ENCODE assay signal across 34 cellular contexts in genomic region chr13:47289578-47289977, GRCh38.
DNase-seq lines count a peak whose midpoint lies in the region; ATAC-seq, FAIRE-seq and TF ChIP-seq lines count a peak whose summit lies in the region.
"Had no signal": no experiment of that assay in that cellular context is flagged by ENCODE, and none has a peak within 500 bp of the region (broad histone marks: within the 10 kb centered on the region; RNA-seq: fewer than 3 reads in every experiment).

No MANE protein-coding gene starts in this region.

- FAIRE-seq in K562 (lab: Jason Lieb, UNC) = no peak
- FAIRE-seq: A204.1, G401.6, TTC549 had no signal

- TF ChIP-seq EP300 in K562 (IDR thresholded peaks at IDR 0.05; ENCODE audit: low read length) = no peak

- H2AFZ ChIP-seq in K562 (ENCODE audit: low read depth, low read length) = no peak overlapping the region
- H2AFZ ChIP-seq in mesenchymal stem cell (ENCODE audit: low read depth, low read length) = no peak overlapping the region

- H3K14ac ChIP-seq in mesenchymal stem cell (ENCODE audit: low read length in 2 of 2) = no peak overlapping the region

- no peak overlapping the region for H3K9ac ChIP-seq in K562 (ENCODE audit: insufficient read depth in 1 of 2, low read depth in 2 of 2, low read length in 2 of 2)
- no peak overlapping the region for H3K9ac ChIP-seq in mesenchymal stem cell (ENCODE audit: low read length)

- no peaks in the 10 kb centered on the region for H3K79me1 ChIP-seq in mesenchymal stem cell (replicated peaks; ENCODE audit: low read length, poor library complexity, severe bottlenecking)

- no peaks in the 10 kb centered on the region for H4K20me1 ChIP-seq in K562 (replicated peaks; ENCODE audit: control insufficient read depth, insufficient read depth, low read length)

- H2BK5ac ChIP-seq in mesenchymal stem cell (ENCODE audit: low read depth, low read length, poor library complexity, severe bottlenecking) = no peak overlapping the region

- 0% methylated on average over 1 of the region's 1 CpG for WGBS in K562 (ENCODE audit: insufficient coverage, low coverage, missing lambda C conversion rate)
- WGBS in mesenchymal stem cell = 100% methylated on average over 1 of the region's 1 CpG

- no peak overlapping the region for H3K4me3 Mint-ChIP-seq in Calu3 (ENCODE audit: low read depth, unreplicated experiment)
- H3K4me3 Mint-ChIP-seq: activated CD8-positive, alpha-beta memory T cell treated with anti-CD3 and anti-CD28 coated beads, Interleukin-2, amount 10 ng/mL, durations not matched to agents 7 days and 5 days; activated naive CD8-positive, alpha-beta T cell treated with anti-CD3 and anti-CD28 coated beads, Interleukin-2, amount 50 U/mL, for 24 hours; CD4-positive, alpha-beta T cell; effector memory CD8-positive, alpha-beta T cell; IgD-negative memory B cell; natural killer cell; stimulated activated naive CD8-positive, alpha-beta T cell treated with anti-CD3 and anti-CD28 coated beads, Interleukin-15, amount 100 ng/mL, for 72 hours; T-helper 1 cell treated with Interleukin-12 subunit alpha and Interleukin-12 subunit beta and Interleukin-4 antibody, amounts not matched to agents 30 μg/mL and 1 μg/mL, for 36 hours had no signal

- intact Hi-C loops in Calu3 (cut with micrococcal nuclease; ENCODE audit: unreplicated experiment) = no loop called here
- intact Hi-C loops in K562 (cut with micrococcal nuclease) = no loop called here

- H4K91ac ChIP-seq in mesenchymal stem cell (ENCODE audit: low read length) = no peak overlapping the region

- H3K27me3 ChIP-seq in K562 (ENCODE audit: control insufficient read depth in 2 of 2, insufficient read depth in 2 of 2, low read length in 2 of 2) (no peaks in the 10 kb centered on the region), mesenchymal stem cell (ENCODE audit: control insufficient read depth in 1 of 2, insufficient read depth in 1 of 2, low read length in 2 of 2) (no peaks in the 10 kb centered on the region)
- H3K27me3 ChIP-seq: right atrium auricular region, spleen, uterus had no signal

- H3K79me2 ChIP-seq in K562 (ENCODE audit: control insufficient read depth, insufficient read depth, low read length) = no peaks in the 10 kb centered on the region

- H2AK5ac ChIP-seq in mesenchymal stem cell (ENCODE audit: low read length, severe bottlenecking) = peak overlapping the region; percentile 37

- TF ChIP-seq RAD21 in K562 (CRISPR knock-in tag; conservative IDR thresholded peaks at IDR 0.05 in 1 of 2, IDR thresholded peaks at IDR 0.05 in 1 of 2) = no peak

- no peaks in the 10 kb centered on the region for H3K9me1 ChIP-seq in K562 (ENCODE audit: control insufficient read depth, insufficient read depth, low read length)

- TF ChIP-seq POLR2A in K562 (conservative IDR thresholded peaks at IDR 0.05) = no peak

- H3K4me1 Mint-ChIP-seq in Calu3 (ENCODE audit: low read depth, unreplicated experiment) = peaks cover 39% of the 10 kb centered on the region
- H3K4me1 Mint-ChIP-seq: activated CD8-positive, alpha-beta memory T cell treated with anti-CD3 and anti-CD28 coated beads, Interleukin-2, amount 10 ng/mL, durations not matched to agents 7 days and 5 days; activated naive CD8-positive, alpha-beta T cell treated with anti-CD3 and anti-CD28 coated beads, Interleukin-2, amount 50 U/mL, for 24 hours; IgD-negative memory B cell; natural killer cell; stimulated activated naive CD8-positive, alpha-beta T cell treated with anti-CD3 and anti-CD28 coated beads, Interleukin-15, amount 100 ng/mL, for 72 hours had no signal

- no peaks in the 10 kb centered on the region for H3K9me3 Mint-ChIP-seq in Calu3 (ENCODE audit: low read depth, unreplicated experiment)
- H3K9me3 Mint-ChIP-seq: activated naive CD8-positive, alpha-beta T cell treated with anti-CD3 and anti-CD28 coated beads, Interleukin-2, amount 50 U/mL, for 24 hours; CD4-positive, alpha-beta T cell; stimulated activated naive CD8-positive, alpha-beta T cell treated with anti-CD3 and anti-CD28 coated beads, Interleukin-15, amount 100 ng/mL, for 72 hours; T-helper 1 cell treated with Interleukin-12 subunit alpha and Interleukin-12 subunit beta and Interleukin-4 antibody, amounts not matched to agents 30 μg/mL and 1 μg/mL, for 36 hours had no signal

- in situ Hi-C loops in K562 (cut with MboI) = no loop called here

- no peak overlapping the region for H3K4ac ChIP-seq in mesenchymal stem cell (ENCODE audit: low read depth in 1 of 2, low read length in 2 of 2)

- no peak for ATAC-seq in K562
- ATAC-seq in HG02759 (IDR thresholded peaks at IDR 0.05; ENCODE audit: unreplicated experiment) = no peak
- ATAC-seq: activated CD8-positive, alpha-beta memory T cell treated with anti-CD3 and anti-CD28 coated beads, Interleukin-2, amount 10 ng/mL, durations not matched to agents 7 days and 5 days; activated naive CD8-positive, alpha-beta T cell treated with anti-CD3 and anti-CD28 coated beads, Interleukin-2, amount 50 U/mL, for 24 hours; effector memory CD8-positive, alpha-beta T cell; lower lobe of right lung; natural killer cell; stimulated activated naive CD8-positive, alpha-beta T cell treated with anti-CD3 and anti-CD28 coated beads, Interleukin-15, amount 100 ng/mL, for 72 hours had no signal

- no peaks in the 10 kb centered on the region; the same call in 1 of the 2 replicates for H3K9me3 ChIP-seq in K562 (replicated peaks; ENCODE audit: control insufficient read depth, insufficient read depth, low read depth, low read length)
- no peaks in the 10 kb centered on the region for H3K9me3 ChIP-seq in mesenchymal stem cell (ENCODE audit: control insufficient read depth, low read length)
- H3K9me3 ChIP-seq: lower lobe of right lung, right atrium auricular region, spleen, uterus had no signal

- peak overlapping the region in 1 of 2 experiments; percentile 31 for H2BK12ac ChIP-seq in mesenchymal stem cell (ENCODE audit: low read length in 2 of 2)

- DNase-seq in Calu3 = peak; percentile 49
- DNase-seq in HT1080 (ENCODE audit: low read depth) = peak; percentile 41
- no peak for DNase-seq in K562 (ENCODE audit: extremely low read depth in 1 of 4, low spot score in 3 of 4)
- DNase-seq in mesenchymal stem cell = no peak
- DNase-seq in Ammon's horn (ENCODE audit: low spot score) = no peak
- DNase-seq in medulla oblongata (ENCODE audit: extremely low spot score) = no peak
- DNase-seq in activated gamma-delta T cell (lab: John Stamatoyannopoulos, UW) = no peak
- DNase-seq: activated CD8-positive, alpha-beta memory T cell treated with anti-CD3 and anti-CD28 coated beads, Interleukin-2, amount 10 ng/mL, durations not matched to agents 7 days and 5 days; activated naive CD4-positive, alpha-beta T cell; activated naive CD8-positive, alpha-beta T cell treated with anti-CD3 and anti-CD28 coated beads, Interleukin-2, amount 50 U/mL, for 24 hours; activated T-cell treated with anti-CD3 and anti-CD28 coated beads, Interleukin-2, amount 50 U/mL, for 48 hours; CD4-positive, alpha-beta T cell; central memory CD4-positive, alpha-beta T cell; cortex of kidney; effector memory CD8-positive, alpha-beta T cell; erythroblast; foreskin melanocyte; lower lobe of right lung; natural killer cell; NCI-H146; NCI-H2107; NCI-H446; NCI-H748 treated with DMSO at 0.1 percent for 48 hours; spleen; stimulated activated naive CD8-positive, alpha-beta T cell treated with anti-CD3 and anti-CD28 coated beads, Interleukin-15, amount 100 ng/mL, for 72 hours; uterus had no signal

- CTCF ChIA-PET in Calu3 (lab: Charles Lee) = no interaction called here
- CTCF ChIA-PET in K562 (lab: Yijun Ruan, JAX; ENCODE audit: low intra/inter-chr PET ratio) = no interaction called here

- TF ChIP-seq CTCF in Calu3 (IDR thresholded peaks at IDR 0.05; ENCODE audit: unreplicated experiment) = no peak
- no peak for TF ChIP-seq CTCF in K562 (IDR thresholded peaks at IDR 0.05 in 2 of 3, conservative IDR thresholded peaks at IDR 0.05 in 1 of 3; ENCODE audit: insufficient read depth in 2 of 3, low read depth in 1 of 3, low read length in 3 of 3)

- H3K18ac ChIP-seq in mesenchymal stem cell (ENCODE audit: low read depth in 1 of 2, low read length in 2 of 2) = peak overlapping the region in 1 of 2 experiments; percentile 56

- H3K27ac Mint-ChIP-seq in Calu3 (ENCODE audit: unreplicated experiment) = peak overlapping the region; percentile 39
- H3K27ac Mint-ChIP-seq: activated CD8-positive, alpha-beta memory T cell treated with anti-CD3 and anti-CD28 coated beads, Interleukin-2, amount 10 ng/mL, durations not matched to agents 7 days and 5 days; activated naive CD8-positive, alpha-beta T cell treated with anti-CD3 and anti-CD28 coated beads, Interleukin-2, amount 50 U/mL, for 24 hours; CD4-positive, alpha-beta T cell; effector memory CD8-positive, alpha-beta T cell; IgD-negative memory B cell; natural killer cell; stimulated activated naive CD8-positive, alpha-beta T cell treated with anti-CD3 and anti-CD28 coated beads, Interleukin-15, amount 100 ng/mL, for 72 hours; T-helper 1 cell treated with Interleukin-12 subunit alpha and Interleukin-12 subunit beta and Interleukin-4 antibody, amounts not matched to agents 30 μg/mL and 1 μg/mL, for 36 hours had no signal

- no peak overlapping the region for H2BK120ac ChIP-seq in mesenchymal stem cell (ENCODE audit: low read depth, low read length)

- H3K27ac ChIP-seq in K562 (ENCODE audit: extremely low read depth, low read depth, low read length) (no peak overlapping the region), mesenchymal stem cell (ENCODE audit: low read length, poor library complexity, severe bottlenecking) (no peak overlapping the region)
- H3K27ac ChIP-seq: lower lobe of right lung, right atrium auricular region, spleen, uterus had no signal

- H3K27me3 Mint-ChIP-seq in Calu3 (ENCODE audit: unreplicated experiment) = no peaks in the 10 kb centered on the region
- H3K27me3 Mint-ChIP-seq: activated CD8-positive, alpha-beta memory T cell treated with anti-CD3 and anti-CD28 coated beads, Interleukin-2, amount 10 ng/mL, durations not matched to agents 7 days and 5 days; activated naive CD8-positive, alpha-beta T cell treated with anti-CD3 and anti-CD28 coated beads, Interleukin-2, amount 50 U/mL, for 24 hours; effector memory CD8-positive, alpha-beta T cell; stimulated activated naive CD8-positive, alpha-beta T cell treated with anti-CD3 and anti-CD28 coated beads, Interleukin-15, amount 100 ng/mL, for 72 hours had no signal

- H4K8ac ChIP-seq in mesenchymal stem cell (ENCODE audit: low read length) = no peak overlapping the region

- no peak overlapping the region for H3K4me3 ChIP-seq in K562
- H3K4me3 ChIP-seq in mesenchymal stem cell (ENCODE audit: insufficient read depth in 1 of 2, low read depth in 1 of 2, low read length in 2 of 2) = no peak overlapping the region
- H3K4me3 ChIP-seq: HAP-1, lower lobe of right lung, right atrium auricular region, spleen, uterus had no signal

- POLR2A ChIA-PET in K562 (lab: Yijun Ruan, JAX) = no interaction called here

- H3K4me1 ChIP-seq in K562 (replicated peaks in 1 of 2; ENCODE audit: control insufficient read depth in 2 of 2, insufficient read depth in 2 of 2, low read length in 2 of 2) (no peaks in the 10 kb centered on the region), mesenchymal stem cell (ENCODE audit: control insufficient read depth, insufficient read depth, low read depth, low read length) (peaks cover 6% of the 10 kb centered on the region)
- H3K4me1 ChIP-seq: HAP-1, lower lobe of right lung, right atrium auricular region, spleen, uterus had no signal

- no peak overlapping the region for H3K23ac ChIP-seq in mesenchymal stem cell (ENCODE audit: low read length in 2 of 2)

- H3K36me3 ChIP-seq in K562 (ENCODE audit: control insufficient read depth, insufficient read depth, low read length) (no peaks in the 10 kb centered on the region), mesenchymal stem cell (ENCODE audit: control insufficient read depth in 1 of 2, insufficient read depth in 2 of 2, low read depth in 1 of 2, low read length in 2 of 2) (no peaks in the 10 kb centered on the region)
- H3K36me3 ChIP-seq: HAP-1, lower lobe of right lung, right atrium auricular region, spleen, uterus had no signal

- BruUV-seq in Calu3 (replicated peaks; lab: Mats Ljungman, UMichigan) (no TSS peak), K562 (replicated peaks; lab: Mats Ljungman, UMichigan) (no TSS peak)

- no peaks in the 10 kb centered on the region for H3K36me3 Mint-ChIP-seq in Calu3 (ENCODE audit: insufficient read depth, unreplicated experiment)
- H3K36me3 Mint-ChIP-seq: activated CD8-positive, alpha-beta memory T cell treated with anti-CD3 and anti-CD28 coated beads, Interleukin-2, amount 10 ng/mL, durations not matched to agents 7 days and 5 days; IgD-negative memory B cell; natural killer cell had no signal

- peak overlapping the region; percentile 41 for H2BK15ac ChIP-seq in mesenchymal stem cell (ENCODE audit: low read depth, poor library complexity, severe bottlenecking)

- H3K4me2 ChIP-seq in K562 (ENCODE audit: insufficient read depth, low read length) (no peak overlapping the region), mesenchymal stem cell (ENCODE audit: low read length, poor library complexity, severe bottlenecking) (no peak overlapping the region)

Comparison
In these comparisons a context has a peak if more than half of its experiments do, and no peak if none do; other contexts are left out.
1. DNase-seq: peak in Calu3 (single experiment) and HT1080 (single experiment); none in K562 (0 of 4), mesenchymal stem cell (single experiment), Ammon's horn (single experiment), medulla oblongata (single experiment) and activated gamma-delta T cell (single experiment).